ENCODE assay signal across 8 cellular contexts in the genomic region with DNA sequence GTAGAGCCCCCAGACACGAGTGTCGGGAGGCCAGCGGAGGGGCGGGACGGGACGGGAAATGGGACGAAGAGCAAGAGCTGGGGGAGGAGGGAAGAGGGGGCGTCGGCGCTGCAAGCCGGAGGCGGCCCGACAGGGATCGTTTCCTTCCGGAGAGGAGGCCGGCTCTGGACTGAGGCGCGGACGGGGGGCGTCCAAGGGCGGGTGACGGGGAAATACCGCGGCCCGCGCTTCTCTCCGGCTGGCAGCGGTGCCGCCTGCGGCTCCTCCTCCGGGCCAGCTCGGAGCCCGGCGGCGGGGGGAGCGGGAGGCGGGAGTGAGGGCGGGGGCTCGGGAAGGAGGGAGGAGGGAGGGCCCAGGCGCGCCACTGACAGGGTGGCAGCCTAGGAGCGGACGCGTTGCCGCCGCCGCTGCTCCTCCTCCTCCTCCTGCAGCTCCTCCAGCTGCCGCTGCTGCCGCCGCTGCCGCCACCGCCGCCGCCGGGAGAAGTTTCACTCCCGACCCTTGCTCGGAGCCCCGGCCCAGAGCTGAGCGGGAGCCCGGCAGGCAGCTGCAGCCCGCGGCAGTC. TPM values are rescaled to one million over a fixed set of nuclear protein-coding genes. Genes with fewer than 3 reads are reported as not detected.
DNase-seq lines count a peak whose midpoint lies in the region; ATAC-seq, FAIRE-seq and TF ChIP-seq lines count a peak whose summit lies in the region.

A gene (plus strand): TSS at position 364 of the 565 bp plus-strand sequence.

- RAD21 ChIA-PET in GM12878 (lab: Charles Lee; ENCODE audit: unreplicated experiment): no interaction called here

- H3K4me1 Mint-ChIP-seq in CD4-positive, alpha-beta memory T cell: peaks cover 8 to 21% (median 17%) of the 10 kb centered on the region in 4 donors

- CTCF ChIA-PET in CD4-positive, alpha-beta memory T cell (lab: Charles Lee; ENCODE audit: partially characterized antibody): no interaction called here
- CTCF ChIA-PET in GM12878 (lab: Yijun Ruan, JAX): no interaction called here

- in situ Hi-C loops in GM12878 (cut with MboI): no loop called here

- H3K4me3 ChIP-seq in CD4-positive, alpha-beta memory T cell (ENCODE audit: low read length in 2 of 2): no peak within 1 kb of the TSS
- peak within 1 kb of the TSS; percentile 41; the same call in 1 of the 2 replicates for H3K4me3 ChIP-seq in GM12878

- peak within 1 kb of the TSS; percentile 55; the same call in 1 of the 2 replicates for H3K4me2 ChIP-seq in GM12878 (ENCODE audit: control insufficient read depth, insufficient read depth)

- peak within 1 kb of the TSS; percentile 75 to 93 (median 87) for H3K4me3 Mint-ChIP-seq in CD4-positive, alpha-beta memory T cell

- no TSS peak for BruUV-seq in GM12878 (replicated peaks; lab: Mats Ljungman, UMichigan)

- POLR2A ChIA-PET in CD4-positive, alpha-beta memory T cell (lab: Charles Lee; ENCODE audit: partially characterized antibody): no interaction called here
- POLR2A ChIA-PET in GM12878 (lab: Charles Lee): no interaction called here

- H4K20me1 ChIP-seq in GM12878 (ENCODE audit: control insufficient read depth, insufficient read depth): no peaks in the 10 kb centered on the region

- no peaks in the 10 kb centered on the region for H3K9me3 ChIP-seq in CD4-positive, alpha-beta memory T cell (ENCODE audit: control insufficient read depth in 1 of 2, low read length in 2 of 2)
- H3K9me3 ChIP-seq in GM12878 (replicated peaks; ENCODE audit: control insufficient read depth, insufficient read depth, low read length): no peaks in the 10 kb centered on the region

- no peak for TF ChIP-seq POLR2A in GM12878 (IDR thresholded peaks at IDR 0.05; ENCODE audit: low read depth, low read length)

- peaks cover 0 to 2% (median 0%) of the 10 kb centered on the region in 8 donors for H3K9me3 Mint-ChIP-seq in CD4-positive, alpha-beta memory T cell

- peaks cover 18% of the 10 kb centered on the region for H3K4me1 ChIP-seq in CD4-positive, alpha-beta memory T cell (ENCODE audit: insufficient read depth, low read length)
- H3K4me1 ChIP-seq in GM12878 (ENCODE audit: control insufficient read depth, insufficient read depth, low read length): no peaks in the 10 kb centered on the region

- no peaks in the 10 kb centered on the region for H3K36me3 ChIP-seq in CD4-positive, alpha-beta memory T cell (ENCODE audit: insufficient read depth, low read length)
- H3K36me3 ChIP-seq in GM12878 (ENCODE audit: control insufficient read depth in 2 of 2, insufficient read depth in 2 of 2, low read length in 1 of 2): no peaks in the 10 kb centered on the region

- SMC1A ChIA-PET in GM12878 (lab: Charles Lee; ENCODE audit: uncharacterized antibody, unreplicated experiment): no interaction called here

- H3K79me2 ChIP-seq in GM12878 (ENCODE audit: control insufficient read depth, insufficient read depth, low read length): no peaks in the 10 kb centered on the region

- FAIRE-seq in GM12878 (lab: Jason Lieb, UNC): no peak

- H3K36me3 Mint-ChIP-seq in CD4-positive, alpha-beta memory T cell: no peaks in the 10 kb centered on the region

- no peak for TF ChIP-seq EP300 in GM12878 (IDR thresholded peaks at IDR 0.05; ENCODE audit: borderline replicate concordance in 1 of 2, control insufficient read depth in 1 of 2, low read depth in 2 of 2, low read length in 2 of 2)

- ATAC-seq in GM19397 (IDR thresholded peaks at IDR 0.05; ENCODE audit: unreplicated experiment): peak; percentile 72
- peak; percentile 42 for ATAC-seq in HG03469 (IDR thresholded peaks at IDR 0.05; ENCODE audit: unreplicated experiment)
- ATAC-seq in GM12878: peak; percentile 73

- TF ChIP-seq RAD21 in GM12878 (IDR thresholded peaks at IDR 0.05; ENCODE audit: insufficient read depth, low read depth, low read length): no peak

- intact Hi-C loops in CD4-positive, alpha-beta memory T cell (cut with micrococcal nuclease): no loop called here
- intact Hi-C loops in GM12878 (cut with micrococcal nuclease; ENCODE audit: unreplicated experiment): loop anchor here (10.0 kb wide), 1 partner anchor 251 kb away; no protein-coding TSS in a partner anchor
- intact Hi-C loops in posterior vena cava (cut with DNase I): no loop called here

- peak within 1 kb of the TSS; percentile 11 for H2AFZ ChIP-seq in GM12878 (ENCODE audit: control insufficient read depth, low read depth, low read length)

- H3K27ac ChIP-seq in CD4-positive, alpha-beta memory T cell (ENCODE audit: low read depth, low read length): no peak within 1 kb of the TSS
- H3K27ac ChIP-seq in GM12878 (ENCODE audit: control insufficient read depth, insufficient read depth): no peak within 1 kb of the TSS

- no peak within 1 kb of the TSS for H3K9ac ChIP-seq in GM12878 (ENCODE audit: control insufficient read depth, insufficient read depth, low read length)

- 7% methylated on average over 42 of the region's 62 CpGs for WGBS in GM12878 (ENCODE audit: insufficient coverage, insufficient replicate concordance, low lambda C conversion rate, missing lambda C conversion rate)

- no peak for TF ChIP-seq CTCF in GM12878 (IDR thresholded peaks at IDR 0.05 in 2 of 3, conservative IDR thresholded peaks at IDR 0.05 in 1 of 3; ENCODE audit: control insufficient read depth in 2 of 3, extremely low read depth in 1 of 3, insufficient read depth in 1 of 3, low read depth in 3 of 3, low read length in 3 of 3)

- H3K27me3 ChIP-seq in CD4-positive, alpha-beta memory T cell (ENCODE audit: insufficient read depth, low read length): peaks cover 27% of the 10 kb centered on the region
- H3K27me3 ChIP-seq in GM12878 (replicated peaks in 1 of 2; ENCODE audit: control insufficient read depth in 2 of 2, insufficient read depth in 2 of 2, low read length in 1 of 2): peaks cover 6 to 10% of the 10 kb centered on the region in 2 experiments

- no peak within 1 kb of the TSS for H3K27ac Mint-ChIP-seq in CD4-positive, alpha-beta memory T cell

- peaks cover 24 to 35% of the 10 kb centered on the region in 2 donors for H3K27me3 Mint-ChIP-seq in CD4-positive, alpha-beta memory T cell

- DNase-seq in CD4-positive, alpha-beta memory T cell: peak in 3 of 5 donors; percentile 10 to 23 (median 11)
- peak; percentile 70 for DNase-seq in RPMI7951 (ENCODE audit: low read depth)
- DNase-seq in GM12878 (ENCODE audit: low read depth, low spot score): no peak
- peak; percentile 83 for DNase-seq in hippocampal formation (lab: John Stamatoyannopoulos, UW)
- DNase-seq in posterior vena cava (ENCODE audit: low spot score): peak; percentile 95
- no peak for DNase-seq in DMS153 treated with DMSO at 0.1 percent for 48 hours (lab: John Stamatoyannopoulos, UW; ENCODE audit: unreplicated experiment)

TF ChIP-seq in GM12878, 131 proteins besides CTCF, POLR2A, EP300 and RAD21:
- TF ChIP-seq SUZ12 (IDR thresholded peaks at IDR 0.05; ENCODE audit: unreplicated experiment) (peak; percentile 63), DPF2 (IDR thresholded peaks at IDR 0.05) (no peak), TCF3 (IDR thresholded peaks at IDR 0.05; ENCODE audit: borderline replicate concordance, insufficient read depth, low read depth, low read length) (no peak)
- TF ChIP-seq, protein P1, sequence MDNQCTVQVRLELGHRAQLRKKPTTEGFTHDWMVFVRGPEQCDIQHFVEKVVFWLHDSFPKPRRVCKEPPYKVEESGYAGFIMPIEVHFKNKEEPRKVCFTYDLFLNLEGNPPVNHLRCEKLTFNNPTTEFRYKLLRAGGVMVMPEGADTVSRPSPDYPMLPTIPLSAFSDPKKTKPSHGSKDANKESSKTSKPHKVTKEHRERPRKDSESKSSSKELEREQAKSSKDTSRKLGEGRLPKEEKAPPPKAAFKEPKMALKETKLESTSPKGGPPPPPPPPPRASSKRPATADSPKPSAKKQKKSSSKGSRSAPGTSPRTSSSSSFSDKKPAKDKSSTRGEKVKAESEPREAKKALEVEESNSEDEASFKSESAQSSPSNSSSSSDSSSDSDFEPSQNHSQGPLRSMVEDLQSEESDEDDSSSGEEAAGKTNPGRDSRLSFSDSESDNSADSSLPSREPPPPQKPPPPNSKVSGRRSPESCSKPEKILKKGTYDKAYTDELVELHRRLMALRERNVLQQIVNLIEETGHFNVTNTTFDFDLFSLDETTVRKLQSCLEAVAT (IDR thresholded peaks at IDR 0.05): no peak
TF ChIP-seq in GM12878: peak in this region for 1.

RNA-seq across cellular contexts. Expression of the gene that starts here (rescaled TPM):
- not detected for total RNA-seq in CD4-positive, alpha-beta memory T cell
- not detected for polyA plus RNA-seq in CD4-positive, alpha-beta memory T cell
- 0.48 and 0.49 TPM in 2 replicates for total RNA-seq in RPMI7951 (2014; rRNA removed; shearing (Covaris generic))
- not detected in 2 replicates for total RNA-seq in GM12878 (2013; cell fraction: nucleolus; rRNA removed)
- not detected in 2 replicates for total RNA-seq in GM12878 (2014; rRNA removed)
- total RNA-seq in GM12878 (2014; rRNA removed; fragmentation: Illumina TruSeq; extraction: Trizol): not detected in 2 replicates
- total RNA-seq in GM12878 (2021): not detected in 2 replicates
- polyA plus RNA-seq in GM12878 (2011; ENCODE audit: low read depth): not detected
- not detected in 2 replicates for polyA plus RNA-seq in GM12878 (2011; rRNA removed)
- not detected in 2 replicates for polyA plus RNA-seq in GM12878 (2011; cell fraction: cytosol; rRNA removed)
- polyA plus RNA-seq in GM12878 (2011; cell fraction: nucleus; rRNA removed): not detected in 2 replicates
- not detected in 2 replicates for polyA plus RNA-seq in GM12878 (2012)
- not detected in 2 replicates for polyA plus RNA-seq in GM12878 (2014; fragmentation: Illumina TruSeq; extraction: Trizol)
- polyA plus RNA-seq in GM12878 (2014; fragmentation: Nextera tagmentation; extraction: Ambion mirVana): not detected
- polyA plus RNA-seq in GM12878 (2014; rRNA removed): not detected in 2 replicates
- not detected for polyA plus RNA-seq in GM12878 (2016; fragmentation: Nextera tagmentation; extraction: Ambion mirVana)
- not detected in 2 replicates for polyA minus RNA-seq in GM12878 (2011; rRNA and poly(A)+ RNA removed)
- polyA minus RNA-seq in GM12878 (2011; cell fraction: cytosol; rRNA and poly(A)+ RNA removed): not detected in 2 replicates
- not detected in 2 replicates for polyA minus RNA-seq in GM12878 (2011; cell fraction: nucleus; rRNA and poly(A)+ RNA removed)
- 1 to 10 TPM; 4.9 to 5.8 TPM for total RNA-seq in posterior vena cava

Comparison
In these comparisons a context has a peak if more than half of its experiments do, and no peak if none do; other contexts are left out.
1. Peak in DNase-seq in CD4-positive, alpha-beta memory T cell; RNA of the gene not detected or under 1 TPM.
2. Peak in DNase-seq in RPMI7951; RNA of the gene not detected or under 1 TPM.
3. Peak in ATAC-seq, H3K4me3 ChIP-seq and H3K4me2 ChIP-seq in GM12878; RNA of the gene not detected or under 1 TPM.
4. DNase-seq: peak in hippocampal formation (2 of 2) and posterior vena cava (single experiment); none in GM12878 (single experiment) and DMS153 treated with DMSO at 0.1 percent for 48 hours (single experiment).
5. Peak in every context shown above with its lines, with median percentiles within 50 percentile points of each other: ATAC-seq.